8 cellular contexts compared by ENCODE assay signal in genomic region chr1:236063919-236064673, GRCh38. TPM values are rescaled to one million over a fixed set of nuclear protein-coding genes. Genes with fewer than 3 reads are reported as not detected.
DNase-seq lines count a peak whose midpoint lies in the region; ATAC-seq and TF ChIP-seq lines count a peak whose summit lies in the region.

No MANE protein-coding gene starts in this region.

- no peak overlapping the region for H3K27ac Mint-ChIP-seq in activated CD8-positive, alpha-beta T cell treated with anti-CD3 and anti-CD28 coated beads for 36 hours
- H3K27ac Mint-ChIP-seq in naive B cell: peak overlapping the region in 3 of 6 donors; percentile 42 to 78 (median 51)

- TF ChIP-seq CTCF in activated CD8-positive, alpha-beta T cell treated with anti-CD3 and anti-CD28 coated beads for 36 hours (IDR thresholded peaks at IDR 0.05): no peak
- no peak for TF ChIP-seq CTCF in fibroblast of pulmonary artery (IDR thresholded peaks at IDR 0.05; ENCODE audit: low read length, missing control alignments)

- H3K27me3 Mint-ChIP-seq in activated CD8-positive, alpha-beta T cell treated with anti-CD3 and anti-CD28 coated beads for 36 hours: peaks cover 26% of the 10 kb centered on the region
- peaks cover 25 to 45% (median 32%) of the 10 kb centered on the region in 3 donors for H3K27me3 Mint-ChIP-seq in naive B cell

- POLR2A ChIA-PET in activated CD8-positive, alpha-beta T cell treated with anti-CD3 and anti-CD28 coated beads for 36 hours (lab: Charles Lee): interaction anchor here (1.5 kb wide), 1 partner anchor 28 kb away, joined by 4 read pairs; no protein-coding TSS in a partner anchor

- peak; percentile 26 for ATAC-seq in HG02678 (IDR thresholded peaks at IDR 0.05; ENCODE audit: unreplicated experiment)
- ATAC-seq in activated CD8-positive, alpha-beta T cell treated with anti-CD3 and anti-CD28 coated beads for 36 hours: no peak
- ATAC-seq in naive B cell (ENCODE audit: low read depth in 2 of 2): no peak
- no peak for ATAC-seq in HG03108 (IDR thresholded peaks at IDR 0.05; ENCODE audit: unreplicated experiment)
- ATAC-seq in HG02571 (IDR thresholded peaks at IDR 0.05; ENCODE audit: unreplicated experiment): no peak

- H3K4me1 Mint-ChIP-seq in activated CD8-positive, alpha-beta T cell treated with anti-CD3 and anti-CD28 coated beads for 36 hours (ENCODE audit: low read depth): peaks cover 21% of the 10 kb centered on the region
- H3K4me1 Mint-ChIP-seq in naive B cell: peaks cover 20 to 32% (median 30%) of the 10 kb centered on the region in 3 donors

- peak overlapping the region; percentile 27 for H3K4me3 Mint-ChIP-seq in activated CD8-positive, alpha-beta T cell treated with anti-CD3 and anti-CD28 coated beads for 36 hours
- H3K4me3 Mint-ChIP-seq in naive B cell: peak overlapping the region; percentile 69 to 86 (median 78)

- intact Hi-C loops in activated CD8-positive, alpha-beta T cell treated with anti-CD3 and anti-CD28 coated beads for 36 hours (cut with micrococcal nuclease): no loop called here

- H3K9me3 Mint-ChIP-seq in activated CD8-positive, alpha-beta T cell treated with anti-CD3 and anti-CD28 coated beads for 36 hours: no peaks in the 10 kb centered on the region
- peaks cover 0 to 2% (median 0%) of the 10 kb centered on the region in 7 donors for H3K9me3 Mint-ChIP-seq in naive B cell

- DNase-seq in Daoy (ENCODE audit: low read depth) (peak; percentile 59), fibroblast of pulmonary artery (ENCODE audit: low read depth) (peak; percentile 76), naive B cell (peak; percentile 18), NCI-H226 (no peak)
- peak; percentile 21 for DNase-seq in activated CD8-positive, alpha-beta T cell treated with anti-CD3 and anti-CD28 coated beads for 36 hours

- H3K4me3 ChIP-seq in fibroblast of pulmonary artery (replicated peaks; ENCODE audit: low read depth, low read length): peak overlapping the region; percentile 79

- CTCF ChIA-PET in activated CD8-positive, alpha-beta T cell treated with anti-CD3 and anti-CD28 coated beads for 36 hours (lab: Charles Lee): no interaction called here

- no peaks in the 10 kb centered on the region for H3K36me3 Mint-ChIP-seq in activated CD8-positive, alpha-beta T cell treated with anti-CD3 and anti-CD28 coated beads for 36 hours (ENCODE audit: low read depth)
- H3K36me3 Mint-ChIP-seq in naive B cell: no peaks in the 10 kb centered on the region

RNA-seq across cellular contexts. Expression of gene NID1, which starts 0.8 kb away (rescaled TPM):
- total RNA-seq in Daoy (2014; rRNA removed; shearing (Covaris generic)): 5.8 and 7.6 TPM in 2 replicates
- total RNA-seq in activated CD8-positive, alpha-beta T cell treated with anti-CD3 and anti-CD28 coated beads for 36 hours: under 1 TPM; 0.04 to 0.07 TPM
- not detected for polyA plus RNA-seq in naive B cell (ENCODE audit: low read depth in 6 of 6)
